ENCODE assay signal across 24 cellular contexts in the genomic region with DNA sequence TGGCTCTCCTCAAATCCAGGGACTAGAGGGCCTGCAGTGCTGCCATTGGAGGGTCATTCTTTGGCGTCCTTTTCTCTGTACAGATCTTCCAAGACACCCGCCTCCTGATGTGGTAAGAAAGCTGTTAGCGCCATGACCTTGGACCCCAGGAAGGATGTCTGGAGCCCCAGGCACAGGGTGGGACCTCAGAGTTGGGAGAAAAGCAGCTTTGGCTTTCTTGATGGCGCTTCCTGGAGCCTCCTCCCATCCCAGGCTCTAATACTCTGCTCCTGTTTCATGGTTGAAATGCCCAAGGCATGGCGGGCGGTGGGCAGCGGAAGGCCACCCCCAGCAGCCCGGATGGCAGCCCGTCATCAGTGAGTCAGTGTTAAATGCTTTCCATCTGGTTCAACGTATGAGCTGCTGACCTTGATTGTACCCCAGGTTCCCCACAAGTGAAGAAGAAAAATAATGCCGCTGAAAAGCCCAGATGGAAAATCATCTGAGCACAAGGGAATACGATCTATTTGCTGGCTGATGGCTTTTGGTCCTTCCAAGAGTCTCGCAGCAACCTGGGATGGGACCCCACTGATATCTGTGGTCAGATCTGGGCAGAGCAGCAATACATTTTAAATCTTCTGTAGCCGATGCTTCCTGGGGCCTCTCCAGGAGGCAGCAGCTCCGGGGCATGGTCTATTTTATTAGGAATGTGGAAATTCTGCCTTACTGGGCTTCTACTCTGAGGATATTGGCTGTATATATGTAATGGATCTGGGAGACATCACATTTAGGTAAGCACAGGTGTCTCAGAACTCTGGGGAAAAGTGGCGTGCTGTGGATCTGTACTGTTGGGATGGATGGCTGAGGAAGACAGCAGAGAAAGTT. TPM values are rescaled to one million over a fixed set of nuclear protein-coding genes. Genes with fewer than 3 reads are reported as not detected.
A peak's percentile ranks its signal among the peaks of the same experiment; 100 is the strongest.
DNase-seq lines count a peak whose midpoint lies in the region; ATAC-seq, FAIRE-seq and TF ChIP-seq lines count a peak whose summit lies in the region.
"Had no signal": no experiment of that assay in that cellular context is flagged by ENCODE, and none has a peak within 500 bp of the region (broad histone marks: within the 10 kb centered on the region; RNA-seq: fewer than 3 reads in every experiment).

No MANE protein-coding gene starts in this region.

- H3K9me2 ChIP-seq in SK-N-SH: no peaks in the 10 kb centered on the region

- FAIRE-seq in GM19239 (lab: Jason Lieb, UNC): no peak
- FAIRE-seq: HepG2 had no signal

- no peak overlapping the region for H3K4me2 ChIP-seq in SK-N-SH
- H3K4me2 ChIP-seq: PC-9 had no signal

- H3K4me1 ChIP-seq in CD4-positive, CD25-positive, alpha-beta regulatory T cell (ENCODE audit: control insufficient read depth, insufficient read depth, low read length, poor library complexity, severe bottlenecking): no peaks in the 10 kb centered on the region
- no peaks in the 10 kb centered on the region for H3K4me1 ChIP-seq in SK-N-SH (ENCODE audit: control insufficient read depth in 1 of 2, insufficient read depth in 2 of 2, low read depth in 1 of 2, low read length in 1 of 2)
- H3K4me1 ChIP-seq: Caco-2 had no signal

- POLR2A ChIA-PET in SK-N-SH (lab: Yijun Ruan, JAX): no interaction called here

- TF ChIP-seq RAD21 in SK-N-SH (IDR thresholded peaks at IDR 0.05; ENCODE audit: low read length): no peak

- H3K27me3 Mint-ChIP-seq in CD4-positive, CD25-positive, alpha-beta regulatory T cell: no peaks in the 10 kb centered on the region

- no peaks in the 10 kb centered on the region for H3K9me3 ChIP-seq in CD4-positive, CD25-positive, alpha-beta regulatory T cell (ENCODE audit: control insufficient read depth in 2 of 2, low read length in 2 of 2)
- no peaks in the 10 kb centered on the region for H3K9me3 ChIP-seq in SK-N-SH
- H3K9me3 ChIP-seq: Caco-2 had no signal

- no peaks in the 10 kb centered on the region for H3K79me2 ChIP-seq in SK-N-SH (ENCODE audit: insufficient read depth)

- no peak overlapping the region for H3K9ac ChIP-seq in SK-N-SH
- H3K9ac ChIP-seq: GM23248 had no signal

- no peak for TF ChIP-seq EP300 in SK-N-SH (IDR thresholded peaks at IDR 0.05; ENCODE audit: borderline replicate concordance in 1 of 2, low read depth in 1 of 2, low read length in 1 of 2)

- no peaks in the 10 kb centered on the region for H3F3A ChIP-seq in SK-N-SH (replicated peaks; ENCODE audit: insufficient read depth)

- intact Hi-C loops in posterior vena cava (cut with DNase I): loop anchor here in 1 of 2 donors (5.0 kb wide), 1 partner anchor 48 kb away; no protein-coding TSS in a partner anchor

- CTCF ChIA-PET in SK-N-SH (lab: Yijun Ruan, JAX): no interaction called here

- H3K4me1 Mint-ChIP-seq in CD4-positive, CD25-positive, alpha-beta regulatory T cell: no peaks in the 10 kb centered on the region

- no peaks in the 10 kb centered on the region for H3K27me3 ChIP-seq in CD4-positive, CD25-positive, alpha-beta regulatory T cell (ENCODE audit: control insufficient read depth, insufficient read depth, low read length)
- H3K27me3 ChIP-seq in SK-N-SH (ENCODE audit: insufficient read depth): no peaks in the 10 kb centered on the region; the same call in 1 of the 2 replicates

- 34% methylated on average over 12 of the region's 16 CpGs for WGBS in SK-N-SH (ENCODE audit: low lambda C conversion rate)

- H3K27ac Mint-ChIP-seq in CD4-positive, CD25-positive, alpha-beta regulatory T cell: peak overlapping the region in 2 of 3 donors; percentile 35 to 38
- H3K27ac Mint-ChIP-seq: CD8-positive, alpha-beta T cell had no signal

- H3K36me3 Mint-ChIP-seq in CD4-positive, CD25-positive, alpha-beta regulatory T cell: peaks cover 31% of the 10 kb centered on the region

- H3K27ac ChIP-seq in CD4-positive, CD25-positive, alpha-beta regulatory T cell (ENCODE audit: insufficient read depth, low read length, poor library complexity, severe bottlenecking): no peak overlapping the region
- H3K27ac ChIP-seq in SK-N-SH (ENCODE audit: low read depth in 2 of 2, low read length in 1 of 2): no peak overlapping the region
- H3K27ac ChIP-seq: GM23248, PC-9 had no signal

- no peak for TF ChIP-seq CTCF in SK-N-SH (IDR thresholded peaks at IDR 0.05)

- H4K20me1 ChIP-seq in SK-N-SH (ENCODE audit: insufficient read depth): no peaks in the 10 kb centered on the region

- H3K9me3 Mint-ChIP-seq in CD4-positive, CD25-positive, alpha-beta regulatory T cell: peaks cover 0 to 4% (median 0%) of the 10 kb centered on the region in 7 donors

- no peak overlapping the region for H3K4me3 ChIP-seq in CD4-positive, CD25-positive, alpha-beta regulatory T cell (ENCODE audit: low read depth, low read length)
- H3K4me3 ChIP-seq in SK-N-SH (ENCODE audit: low read depth in 2 of 2, low read length in 1 of 2): no peak overlapping the region
- H3K4me3 ChIP-seq: GM23248, PC-9 had no signal

- H3K36me3 ChIP-seq in CD4-positive, CD25-positive, alpha-beta regulatory T cell (ENCODE audit: control insufficient read depth, insufficient read depth, low read length): peaks cover 32% of the 10 kb centered on the region
- no peaks in the 10 kb centered on the region for H3K36me3 ChIP-seq in SK-N-SH (replicated peaks in 1 of 2; ENCODE audit: control insufficient read depth in 1 of 2, insufficient read depth in 2 of 2, low read length in 1 of 2)

- DNase-seq in CD4-positive, CD25-positive, alpha-beta regulatory T cell: no peak
- DNase-seq in M059J (ENCODE audit: low read depth) (peak; percentile 26), islet precursor cell (peak; percentile 61), posterior vena cava (ENCODE audit: low spot score) (peak; percentile 81), NCI-H524 (lab: John Stamatoyannopoulos, UW) (no peak), GM19239 (ENCODE audit: insufficient read length, low spot score) (no peak), SK-N-SH (no peak)
- DNase-seq: C1 segment of cervical spinal cord; Caco-2; CD8-positive, alpha-beta T cell; DND-41; GM23248; H7; Kasumi-1; NCI-H1105 treated with DMSO at 0.1 percent for 48 hours; NCI-H2029; NCI-H446 treated with DMSO at 0.1 percent for 48 hours; NCI-H526 treated with DMSO at 0.1 percent for 48 hours; PC-9; RPMI8226; SHP77 treated with DMSO at 0.1 percent for 48 hours had no signal

- no peak for ATAC-seq in CD4-positive, CD25-positive, alpha-beta regulatory T cell (ENCODE audit: low read depth in 2 of 2)
- ATAC-seq in HG02840 (IDR thresholded peaks at IDR 0.05; ENCODE audit: low FRiP score, unreplicated experiment): no peak
- ATAC-seq: CD8-positive, alpha-beta T cell; HepG2 had no signal

- H3K4me3 Mint-ChIP-seq in CD4-positive, CD25-positive, alpha-beta regulatory T cell: no peak overlapping the region
- H3K4me3 Mint-ChIP-seq: CD8-positive, alpha-beta T cell had no signal

- no peak overlapping the region for H2AFZ ChIP-seq in SK-N-SH (ENCODE audit: low read depth)
- H2AFZ ChIP-seq: GM23248, PC-9 had no signal

TF ChIP-seq in SK-N-SH, 30 proteins besides CTCF, POLR2A, EP300 and RAD21:
- TF ChIP-seq ELF1 (IDR thresholded peaks at IDR 0.05) (no peak), TAF1 (IDR thresholded peaks at IDR 0.05; ENCODE audit: borderline replicate concordance, low read depth, low read length) (no peak), FOXJ3 (CRISPR knock-in tag; IDR thresholded peaks at IDR 0.05) (no peak), MXI1 (IDR thresholded peaks at IDR 0.05; ENCODE audit: low read depth, low read length) (no peak), CHD2 (IDR thresholded peaks at IDR 0.05; ENCODE audit: low read length, partially characterized antibody) (no peak), YY1 (IDR thresholded peaks at IDR 0.05; ENCODE audit: low read depth) (no peak), EZH2phosphoT487 (IDR thresholded peaks at IDR 0.05; ENCODE audit: borderline replicate concordance, low read depth) (no peak), MEF2A (IDR thresholded peaks at IDR 0.05; ENCODE audit: borderline replicate concordance, low read depth) (no peak)
- TF ChIP-seq, protein P1, sequence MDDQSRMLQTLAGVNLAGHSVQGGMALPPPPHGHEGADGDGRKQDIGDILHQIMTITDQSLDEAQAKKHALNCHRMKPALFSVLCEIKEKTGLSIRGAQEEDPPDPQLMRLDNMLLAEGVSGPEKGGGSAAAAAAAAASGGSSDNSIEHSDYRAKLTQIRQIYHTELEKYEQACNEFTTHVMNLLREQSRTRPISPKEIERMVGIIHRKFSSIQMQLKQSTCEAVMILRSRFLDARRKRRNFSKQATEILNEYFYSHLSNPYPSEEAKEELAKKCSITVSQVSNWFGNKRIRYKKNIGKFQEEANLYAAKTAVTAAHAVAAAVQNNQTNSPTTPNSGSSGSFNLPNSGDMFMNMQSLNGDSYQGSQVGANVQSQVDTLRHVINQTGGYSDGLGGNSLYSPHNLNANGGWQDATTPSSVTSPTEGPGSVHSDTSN (IDR thresholded peaks at IDR 0.05): no peak
TF ChIP-seq in SK-N-SH: peak in this region for 0.

RNA-seq across cellular contexts. Expression of gene ACKR3, which starts 15.1 kb away (rescaled TPM):
- total RNA-seq in CD4-positive, CD25-positive, alpha-beta regulatory T cell: 3.0 TPM
- 1 to 10 TPM; 3.9 to 7.9 (median 5.5) TPM for polyA plus RNA-seq in CD4-positive, CD25-positive, alpha-beta regulatory T cell
- total RNA-seq in M059J (2014; rRNA removed; shearing (Covaris generic)): 2.7 and 3.0 TPM in 2 replicates
- total RNA-seq in posterior vena cava: 100 to 1,000 TPM; 124 to 132 TPM
- not detected in 2 replicates for polyA plus RNA-seq in SK-N-SH (2012; rRNA removed)
- 0.05 and 0.08 TPM in 2 replicates for polyA plus RNA-seq in SK-N-SH (2012; cell fraction: cytosol; rRNA removed)
- 0.08 and 0.23 TPM in 2 replicates for polyA plus RNA-seq in SK-N-SH (2012; cell fraction: nucleus; rRNA removed)
- total RNA-seq: HepG2, HT1080 had no signal
- polyA plus RNA-seq: HepG2 had no signal

Comparison
In these comparisons a context has a peak if more than half of its experiments do, and no peak if none do; other contexts are left out.
1. DNase-seq: peak in M059J (single experiment), islet precursor cell (single experiment) and posterior vena cava (single experiment); none in CD4-positive, CD25-positive, alpha-beta regulatory T cell (0 of 3), NCI-H524 (0 of 2), GM19239 (single experiment) and SK-N-SH (single experiment).
2. RNA of gene ACKR3, which starts 15.1 kb away (total RNA-seq): 124 to 132 TPM in posterior vena cava; 3.0 TPM in CD4-positive, CD25-positive, alpha-beta regulatory T cell (single experiment) and 2.7 to 3.0 TPM in M059J; every median in the first group is over 10 times any median in the second.